In the genomic region with DNA sequence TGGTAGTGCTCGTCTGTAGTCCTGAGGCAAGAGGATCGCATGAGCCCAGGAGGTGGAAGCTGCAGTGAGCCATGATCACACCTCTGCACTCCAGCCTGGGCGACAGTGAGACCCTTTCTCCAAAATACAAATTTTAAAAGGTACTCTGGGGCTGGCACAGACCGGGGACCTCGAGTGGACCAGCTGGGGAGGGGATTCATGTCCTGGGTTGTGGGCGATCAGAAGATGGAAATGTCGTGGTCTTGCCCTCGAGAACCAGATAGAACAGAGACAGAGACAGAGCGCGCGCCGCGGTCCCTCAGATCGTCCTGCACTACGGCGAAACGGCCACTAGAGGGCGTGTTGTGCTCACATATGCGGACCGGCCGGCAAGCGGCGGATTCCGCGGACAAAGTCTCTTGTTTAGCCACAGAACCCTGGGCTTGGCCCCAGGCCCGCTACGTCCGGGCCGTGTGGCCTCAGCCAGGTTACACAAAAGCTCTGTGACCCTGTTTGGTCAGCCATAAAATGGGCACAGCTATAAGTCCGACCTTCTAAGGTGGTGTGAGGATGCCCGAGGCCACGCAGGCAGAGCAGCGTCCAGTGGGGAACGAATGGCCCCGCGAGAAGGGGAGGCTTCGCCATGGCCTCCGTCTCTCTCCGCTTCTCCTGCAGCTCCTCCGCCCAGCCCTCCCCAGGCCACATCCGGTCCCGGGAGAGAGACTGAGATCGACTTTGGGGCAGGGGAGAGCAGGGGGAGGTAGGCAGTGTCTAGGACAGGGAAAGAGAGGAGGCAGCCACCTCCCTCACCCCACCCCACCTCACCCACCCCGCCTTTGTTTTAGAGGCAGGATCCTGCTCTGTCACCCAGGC, we compare ENCODE assay signal across 1 cellular context.
TF ChIP-seq lines count a peak whose summit lies in the region.

No MANE protein-coding gene starts in this region.

TF ChIP-seq in WTC11, 78 proteins besides CTCF, POLR2A, EP300 and RAD21 (continued from another document):
- TF ChIP-seq, protein P1, sequence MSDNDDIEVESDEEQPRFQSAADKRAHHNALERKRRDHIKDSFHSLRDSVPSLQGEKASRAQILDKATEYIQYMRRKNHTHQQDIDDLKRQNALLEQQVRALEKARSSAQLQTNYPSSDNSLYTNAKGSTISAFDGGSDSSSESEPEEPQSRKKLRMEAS (CRISPR knock-in tag; IDR thresholded peaks at IDR 0.05): peak; percentile 60; the same call in 1 of the 2 replicates
- TF ChIP-seq, protein P2, sequence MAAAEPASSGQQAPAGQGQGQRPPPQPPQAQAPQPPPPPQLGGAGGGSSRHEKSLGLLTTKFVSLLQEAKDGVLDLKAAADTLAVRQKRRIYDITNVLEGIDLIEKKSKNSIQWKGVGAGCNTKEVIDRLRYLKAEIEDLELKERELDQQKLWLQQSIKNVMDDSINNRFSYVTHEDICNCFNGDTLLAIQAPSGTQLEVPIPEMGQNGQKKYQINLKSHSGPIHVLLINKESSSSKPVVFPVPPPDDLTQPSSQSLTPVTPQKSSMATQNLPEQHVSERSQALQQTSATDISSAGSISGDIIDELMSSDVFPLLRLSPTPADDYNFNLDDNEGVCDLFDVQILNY (CRISPR knock-in tag; IDR thresholded peaks at IDR 0.05): 0 out of 2 replicates have a peak, but pooled peaks have one; percentile 53
- TF ChIP-seq, protein P3, sequence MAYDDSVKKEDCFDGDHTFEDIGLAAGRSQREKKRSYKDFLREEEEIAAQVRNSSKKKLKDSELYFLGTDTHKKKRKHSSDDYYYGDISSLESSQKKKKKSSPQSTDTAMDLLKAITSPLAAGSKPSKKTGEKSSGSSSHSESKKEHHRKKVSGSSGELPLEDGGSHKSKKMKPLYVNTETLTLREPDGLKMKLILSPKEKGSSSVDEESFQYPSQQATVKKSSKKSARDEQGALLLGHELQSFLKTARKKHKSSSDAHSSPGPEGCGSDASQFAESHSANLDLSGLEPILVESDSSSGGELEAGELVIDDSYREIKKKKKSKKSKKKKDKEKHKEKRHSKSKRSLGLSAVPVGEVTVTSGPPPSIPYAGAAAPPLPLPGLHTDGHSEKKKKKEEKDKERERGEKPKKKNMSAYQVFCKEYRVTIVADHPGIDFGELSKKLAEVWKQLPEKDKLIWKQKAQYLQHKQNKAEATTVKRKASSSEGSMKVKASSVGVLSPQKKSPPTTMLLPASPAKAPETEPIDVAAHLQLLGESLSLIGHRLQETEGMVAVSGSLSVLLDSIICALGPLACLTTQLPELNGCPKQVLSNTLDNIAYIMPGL (CRISPR knock-in tag; IDR thresholded peaks at IDR 0.05): peak; percentile 40; the same call in 1 of the 2 replicates
